Comparison of ENCODE assay signal across 1 cellular context in genomic region chr1:26317612-26318337, GRCh38.
A peak's percentile ranks its signal among the peaks of the same experiment; 100 is the strongest.
TF ChIP-seq lines count a peak whose summit lies in the region.

A gene with protein sequence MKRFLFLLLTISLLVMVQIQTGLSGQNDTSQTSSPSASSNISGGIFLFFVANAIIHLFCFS (plus strand): TSS chr1:26317958. CDS start chr1:26318018, 60 bp downstream.

TF ChIP-seq in HEK293, 187 proteins besides CTCF, POLR2A, EP300 and RAD21 (continued from another document):
- peak; percentile 44; the same call in 1 of the 2 replicates for TF ChIP-seq KLF1 (tag by site-specific recombination; IDR thresholded peaks at IDR 0.05)
TF ChIP-seq in HEK293: peak in this region for 5.
